31 cellular contexts compared by ENCODE assay signal in the genomic region with DNA sequence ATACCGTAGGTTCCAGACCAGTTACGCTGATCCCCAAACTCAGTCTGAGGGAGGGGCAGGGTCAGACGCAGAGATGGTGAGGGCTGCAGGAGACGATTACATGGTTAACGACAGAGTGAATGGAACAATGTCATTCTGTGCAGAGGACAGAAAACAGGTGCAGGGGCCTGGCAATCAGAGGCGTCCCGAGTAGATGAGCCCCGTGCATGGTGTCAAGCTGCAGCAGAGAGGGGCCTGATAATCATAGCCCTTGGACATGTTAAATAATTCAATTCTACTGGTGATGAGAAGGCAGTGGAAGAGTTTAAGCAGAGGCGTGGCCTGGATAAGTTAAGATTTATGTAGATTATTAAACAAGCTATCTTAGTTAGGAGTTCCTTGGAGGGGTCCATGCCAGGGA.
"Had no signal": no experiment of that assay in that cellular context is flagged by ENCODE, and none has a peak within 500 bp of the region (broad histone marks: within the 10 kb centered on the region; RNA-seq: fewer than 3 reads in every experiment).

No MANE protein-coding gene starts in this region.

- H3K27me3 ChIP-seq: adrenal gland, ascending aorta, body of pancreas, brain microvascular endothelial cell, cardiac muscle cell had no signal

- H3K4me3 ChIP-seq: adrenal gland, ascending aorta, body of pancreas, breast epithelium, cardiac muscle cell had no signal

- H3K36me3 ChIP-seq: adrenal gland, ascending aorta, brain microvascular endothelial cell, breast epithelium, cardiac muscle cell had no signal

- ATAC-seq: activated naive CD4-positive, alpha-beta T cell treated with anti-CD3 and anti-CD28 coated beads, Interleukin-2, amount 50 U/mL, for 72 hours; activated naive CD8-positive, alpha-beta T cell treated with anti-CD3 and anti-CD28 coated beads, Interleukin-2, amount 50 U/mL, for 24 hours; activated T-cell treated with anti-CD3 and anti-CD28 coated beads, Interleukin-2, amount 50 U/mL, for 4 hours; activated T-cell treated with anti-CD3 and anti-CD28 coated beads, Interleukin-2, amount 50 U/mL, for 72 hours; activated T-helper 17 cell treated with anti-CD3 and anti-CD28 coated beads, Interleukin-2, amount 50 U/mL, for 72 hours; body of pancreas had no signal

- H3K4me1 ChIP-seq: adrenal gland, ascending aorta, body of pancreas, breast epithelium had no signal

- H3K9me3 ChIP-seq: adrenal gland had no signal

- H3K27ac ChIP-seq: adrenal gland, ascending aorta, body of pancreas, brain microvascular endothelial cell, breast epithelium, cardiac muscle cell had no signal

- DNase-seq: activated effector memory CD4-positive, alpha-beta T cell treated with anti-CD3 and anti-CD28 coated beads, Interleukin-2, amount 50 U/mL, for 16 hours; activated effector memory CD4-positive, alpha-beta T cell treated with Interleukin-2 at 50 U/mL for 16 hours; activated gamma-delta T cell; activated gamma-delta T cell treated with Interleukin-2 at 50 U/mL for 16 hours; activated naive CD4-positive, alpha-beta T cell; activated naive CD4-positive, alpha-beta T cell treated with anti-CD3 and anti-CD28 coated beads for 36 hours; activated naive CD4-positive, alpha-beta T cell treated with anti-CD3 and anti-CD28 coated beads, Interleukin-2, amount 10 ng/mL, durations not matched to agents 7 days and 5 days; activated naive CD4-positive, alpha-beta T cell treated with anti-CD3 and anti-CD28 coated beads, Interleukin-2, amount 50 U/mL, for 16 hours; activated naive CD4-positive, alpha-beta T cell treated with Interleukin-2 at 50 U/mL for 16 hours; activated naive CD8-positive, alpha-beta T cell treated with anti-CD3 and anti-CD28 coated beads for 36 hours; activated naive CD8-positive, alpha-beta T cell treated with anti-CD3 and anti-CD28 coated beads, Interleukin-2, amount 10 ng/mL, durations not matched to agents 7 days and 5 days; activated naive CD8-positive, alpha-beta T cell treated with anti-CD3 and anti-CD28 coated beads, Interleukin-2, amount 50 U/mL, for 24 hours; activated T-cell treated with anti-CD3 and anti-CD28 coated beads, Interleukin-2, amount 50 U/mL, for 24 hours; activated T-cell treated with anti-CD3 and anti-CD28 coated beads, Interleukin-2, amount 50 U/mL, for 4 hours; activated T-cell treated with anti-CD3 and anti-CD28 coated beads, Interleukin-2, amount 50 U/mL, for 48 hours; activated T-cell treated with anti-CD3 and anti-CD28 coated beads, Interleukin-2, amount 50 U/mL, for 72 hours; amniotic stem cell; amygdala; anterior cingulate cortex; aorta; body of pancreas; brain microvascular endothelial cell; caudate nucleus; central memory CD4-positive, alpha-beta T cell; cerebellar nuclear complex had no signal
